Comparison of ENCODE assay signal across 14 cellular contexts in genomic region chr15:85383470-85384148, GRCh38.
DNase-seq lines count a peak whose midpoint lies in the region; ATAC-seq, FAIRE-seq and TF ChIP-seq lines count a peak whose summit lies in the region.
"Had no signal": no experiment of that assay in that cellular context is flagged by ENCODE, and none has a peak within 500 bp of the region (broad histone marks: within the 10 kb centered on the region; RNA-seq: fewer than 3 reads in every experiment).

No MANE protein-coding gene starts in this region.

- FAIRE-seq in GM18507 (lab: Jason Lieb, UNC) = peak; percentile 62

- peak overlapping the region; percentile 90 for H3K4me3 Mint-ChIP-seq in activated T-cell treated with anti-CD3 and anti-CD28 coated beads, Interleukin-2, amount 50 U/mL, for 24 hours
- H3K4me3 Mint-ChIP-seq in activated naive CD8-positive, alpha-beta T cell = peak overlapping the region; percentile 91
- peak overlapping the region; percentile 62 for H3K4me3 Mint-ChIP-seq in nephron progenitor cell

- H3K4me1 Mint-ChIP-seq in activated T-cell treated with anti-CD3 and anti-CD28 coated beads, Interleukin-2, amount 50 U/mL, for 24 hours (ENCODE audit: low read depth) = peaks cover 57% of the 10 kb centered on the region
- peaks cover 64% of the 10 kb centered on the region for H3K4me1 Mint-ChIP-seq in activated naive CD8-positive, alpha-beta T cell (ENCODE audit: low read depth)
- peaks cover 43% of the 10 kb centered on the region for H3K4me1 Mint-ChIP-seq in nephron progenitor cell

- no peaks in the 10 kb centered on the region for H3K27me3 Mint-ChIP-seq in activated T-cell treated with anti-CD3 and anti-CD28 coated beads, Interleukin-2, amount 50 U/mL, for 24 hours
- no peaks in the 10 kb centered on the region for H3K27me3 Mint-ChIP-seq in activated naive CD8-positive, alpha-beta T cell
- H3K27me3 Mint-ChIP-seq in nephron progenitor cell (ENCODE audit: low read depth, poor library complexity) = no peaks in the 10 kb centered on the region
- H3K27me3 Mint-ChIP-seq: activated naive CD8-positive, alpha-beta T cell treated with anti-CD3 and anti-CD28 coated beads, Interleukin-2, amount 10 ng/mL, durations not matched to agents 7 days and 5 days had no signal

- H3K9me3 Mint-ChIP-seq in activated T-cell treated with anti-CD3 and anti-CD28 coated beads, Interleukin-2, amount 50 U/mL, for 24 hours = no peaks in the 10 kb centered on the region
- H3K9me3 Mint-ChIP-seq in activated naive CD8-positive, alpha-beta T cell (ENCODE audit: low read depth) = no peaks in the 10 kb centered on the region
- H3K9me3 Mint-ChIP-seq in nephron progenitor cell = peaks cover 11% of the 10 kb centered on the region
- H3K9me3 Mint-ChIP-seq: activated naive CD8-positive, alpha-beta T cell treated with anti-CD3 and anti-CD28 coated beads, Interleukin-2, amount 10 ng/mL, durations not matched to agents 7 days and 5 days had no signal

- H3K27ac Mint-ChIP-seq in activated T-cell treated with anti-CD3 and anti-CD28 coated beads, Interleukin-2, amount 50 U/mL, for 24 hours = peak overlapping the region; percentile 41
- peak overlapping the region; percentile 22 for H3K27ac Mint-ChIP-seq in activated naive CD8-positive, alpha-beta T cell
- no peak overlapping the region for H3K27ac Mint-ChIP-seq in nephron progenitor cell
- H3K27ac Mint-ChIP-seq: activated naive CD8-positive, alpha-beta T cell treated with anti-CD3 and anti-CD28 coated beads, Interleukin-2, amount 10 ng/mL, durations not matched to agents 7 days and 5 days had no signal

- no peak for ATAC-seq in HG03108 (IDR thresholded peaks at IDR 0.05; ENCODE audit: unreplicated experiment)

- H3K36me3 Mint-ChIP-seq in activated T-cell treated with anti-CD3 and anti-CD28 coated beads, Interleukin-2, amount 50 U/mL, for 24 hours (ENCODE audit: low read depth) = peaks cover 25% of the 10 kb centered on the region
- H3K36me3 Mint-ChIP-seq in activated naive CD8-positive, alpha-beta T cell = peaks cover 6% of the 10 kb centered on the region
- peaks cover 28% of the 10 kb centered on the region for H3K36me3 Mint-ChIP-seq in nephron progenitor cell (ENCODE audit: low read depth)

- no peak for DNase-seq in activated T-cell treated with anti-CD3 and anti-CD28 coated beads, Interleukin-2, amount 50 U/mL, for 24 hours
- no peak for DNase-seq in activated T-cell treated with anti-CD3 and anti-CD28 coated beads, Interleukin-2, amount 50 U/mL, for 1 hour
- DNase-seq in GM18507 (ENCODE audit: extremely low spot score, insufficient read length, low read depth) (no peak), nephron progenitor cell (no peak), HCEC 1CT (no peak)
- no peak for DNase-seq in stimulated activated CD4-positive, alpha-beta T cell treated with anti-CD3 and anti-CD28 coated beads, Interleukin-15, amount 100 ng/mL, for 24 hours
- DNase-seq: activated naive CD8-positive, alpha-beta T cell treated with anti-CD3 and anti-CD28 coated beads, Interleukin-2, amount 10 ng/mL, durations not matched to agents 7 days and 5 days; colonic mucosa; DND-41; NCI-H1930; NCI-H774; SK-N-SH had no signal

- no peak for TF ChIP-seq CTCF in nephron progenitor cell (IDR thresholded peaks at IDR 0.05)
